Comparison of ENCODE assay signal across 18 cellular contexts in the genomic region with DNA sequence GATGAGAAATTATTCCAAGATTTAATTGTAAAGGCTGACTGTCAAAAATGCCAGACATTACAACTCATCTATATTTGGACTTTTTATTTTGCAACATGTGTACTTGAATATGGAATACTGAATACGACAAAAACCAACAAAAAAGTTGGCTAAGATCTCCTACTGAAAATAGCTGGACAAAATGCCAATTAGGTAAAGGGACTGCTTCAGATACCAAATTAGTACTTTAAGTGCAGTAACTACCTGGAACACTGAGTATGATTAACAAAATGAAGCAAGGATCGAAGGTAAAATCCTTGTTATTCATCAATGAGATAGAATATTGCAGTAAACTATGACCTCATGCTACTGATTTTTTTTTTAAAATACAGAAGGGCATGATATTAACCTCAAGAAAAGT.
"Had no signal": no experiment of that assay in that cellular context is flagged by ENCODE, and none has a peak within 500 bp of the region (broad histone marks: within the 10 kb centered on the region; RNA-seq: fewer than 3 reads in every experiment).

No MANE protein-coding gene starts in this region.

- H3K9me3 Mint-ChIP-seq: mesothelial cell of epicardium had no signal

- H2AFZ ChIP-seq: hepatocyte had no signal

- H3K4me1 Mint-ChIP-seq: naive B cell had no signal

- H3K27me3 Mint-ChIP-seq: naive B cell had no signal

- H3K27me3 ChIP-seq: esophagus muscularis mucosa, foreskin keratinocyte, gastroesophageal sphincter, heart left ventricle, hepatocyte had no signal

- H3K36me3 ChIP-seq: esophagus muscularis mucosa, gastroesophageal sphincter, left ventricle myocardium inferior, lower lobe of right lung had no signal

- H3K9me3 ChIP-seq: esophagus muscularis mucosa, gastroesophageal sphincter, heart left ventricle, left ventricle myocardium inferior, lower lobe of right lung, mucosa of descending colon had no signal

- H3K79me2 ChIP-seq: hepatocyte had no signal

- H3K36me3 Mint-ChIP-seq: naive B cell had no signal

- H3K4me3 Mint-ChIP-seq: mesothelial cell of epicardium, naive B cell had no signal

- H3K4me1 ChIP-seq: esophagus muscularis mucosa, gastroesophageal sphincter, lower lobe of right lung had no signal

- H3K27ac Mint-ChIP-seq: mesothelial cell of epicardium, naive B cell had no signal

- DNase-seq: dermis blood vessel endothelial cell; dorsolateral prefrontal cortex; effector CD4-positive, alpha-beta T cell; effector memory CD4-positive, alpha-beta T cell; foreskin keratinocyte; heart left ventricle; hypothalamus; left cardiac atrium; left ventricle myocardium inferior; lower lobe of right lung; mesenchymal stem cell; mucosa of descending colon; naive B cell had no signal

- H3K4me2 ChIP-seq: hepatocyte had no signal

- H3K4me3 ChIP-seq: coronary artery, dorsolateral prefrontal cortex, esophagus muscularis mucosa, gastroesophageal sphincter, heart left ventricle, hepatocyte, left ventricle myocardium inferior, lower lobe of right lung, mucosa of descending colon had no signal

- ATAC-seq: foreskin keratinocyte, gastroesophageal sphincter, heart left ventricle, left cardiac atrium had no signal

- H3K27ac ChIP-seq: coronary artery, dorsolateral prefrontal cortex, esophagus muscularis mucosa, foreskin keratinocyte, gastroesophageal sphincter, heart left ventricle, hepatocyte, left ventricle myocardium inferior, lower lobe of right lung had no signal
